ENCODE assay signal across 11 cellular contexts in genomic region chr22:46075764-46076531, GRCh38.
A peak's percentile ranks its signal among the peaks of the same experiment; 100 is the strongest.
DNase-seq lines count a peak whose midpoint lies in the region; ATAC-seq and TF ChIP-seq lines count a peak whose summit lies in the region.
"Had no signal": no experiment of that assay in that cellular context is flagged by ENCODE, and none has a peak within 500 bp of the region (broad histone marks: within the 10 kb centered on the region; RNA-seq: fewer than 3 reads in every experiment).

No MANE protein-coding gene starts in this region.

- no peak for TF ChIP-seq CTCF in GM23338 (conservative IDR thresholded peaks at IDR 0.05; ENCODE audit: low read depth in 2 of 2)
- no peak for TF ChIP-seq CTCF in body of pancreas (IDR thresholded peaks at IDR 0.05)
- TF ChIP-seq CTCF in right atrium auricular region (IDR thresholded peaks at IDR 0.05) = no peak

- H3K9me3 ChIP-seq in body of pancreas (no peaks in the 10 kb centered on the region), right atrium auricular region (no peaks in the 10 kb centered on the region)
- H3K9me3 ChIP-seq: neutrophil had no signal

- H3F3A ChIP-seq in GM23338 (replicated peaks; ENCODE audit: low read depth) = peaks cover 18% of the 10 kb centered on the region; the same call in 1 of the 2 replicates

- H3K27me3 ChIP-seq in GM23338 (ENCODE audit: insufficient read depth) (peaks cover 25% of the 10 kb centered on the region), body of pancreas (no peaks in the 10 kb centered on the region), right atrium auricular region (no peaks in the 10 kb centered on the region)
- H3K27me3 ChIP-seq: neutrophil had no signal

- peak overlapping the region; percentile 73; the same call in 1 of the 2 replicates for H3K4me2 ChIP-seq in GM23338

- H3K27ac ChIP-seq in GM23338 (ENCODE audit: low read depth) (0 out of 2 replicates have a peak overlapping the region, but pooled peaks have one; percentile 39), body of pancreas (peak overlapping the region; percentile 82 to 100 (median 98)), right atrium auricular region (peak overlapping the region; percentile 97 to 99), skin epidermis (peak overlapping the region in 20 of 21 experiments; percentile 72 to 100 (median 98))
- H3K27ac ChIP-seq: cardiac muscle cell, neutrophil had no signal

- no peak for ATAC-seq in GM23338
- ATAC-seq in body of pancreas = no peak
- no peak for ATAC-seq in HG03460 (IDR thresholded peaks at IDR 0.05; ENCODE audit: unreplicated experiment)
- ATAC-seq in activated T-cell treated with anti-CD3 and anti-CD28 coated beads, Interleukin-2, amount 50 U/mL, for 4 hours = no peak

- H3K27ac Mint-ChIP-seq in GM23338 = peak overlapping the region; percentile 15; the same call in 1 of the 2 replicates

- H3K9me2 ChIP-seq in GM23338 (ENCODE audit: insufficient read depth) = no peaks in the 10 kb centered on the region

- peaks cover 40% of the 10 kb centered on the region for H3K27me3 Mint-ChIP-seq in GM23338 (ENCODE audit: insufficient read depth, low read depth, poor library complexity)
- no peaks in the 10 kb centered on the region for H3K27me3 Mint-ChIP-seq in activated T-cell treated with anti-CD3 and anti-CD28 coated beads, Interleukin-2, amount 50 U/mL, for 4 hours (ENCODE audit: low read depth)

- peaks cover 67% of the 10 kb centered on the region for H3K79me2 ChIP-seq in GM23338 (replicated peaks; ENCODE audit: insufficient read depth)

- H4K20me1 ChIP-seq in GM23338 (replicated peaks; ENCODE audit: insufficient read depth) = no peaks in the 10 kb centered on the region

- TF ChIP-seq POLR2A in body of pancreas (IDR thresholded peaks at IDR 0.05) = no peak

- H3K4me1 ChIP-seq in GM23338 (ENCODE audit: insufficient read depth) (peaks cover 56% of the 10 kb centered on the region), body of pancreas (peaks cover 63% of the 10 kb centered on the region), right atrium auricular region (peaks cover 0 to 69% of the 10 kb centered on the region in 2 donors)

- H3K9me3 Mint-ChIP-seq in GM23338 = no peaks in the 10 kb centered on the region
- no peaks in the 10 kb centered on the region for H3K9me3 Mint-ChIP-seq in activated T-cell treated with anti-CD3 and anti-CD28 coated beads, Interleukin-2, amount 50 U/mL, for 4 hours

- H3K36me3 ChIP-seq in GM23338 (ENCODE audit: insufficient read depth) = no peaks in the 10 kb centered on the region; the same call in 1 of the 2 replicates
- H3K36me3 ChIP-seq in body of pancreas (replicated peaks in 1 of 2; ENCODE audit: insufficient read depth in 1 of 2, low read depth in 2 of 2) = no peaks in the 10 kb centered on the region
- H3K36me3 ChIP-seq in right atrium auricular region = no peaks in the 10 kb centered on the region
- H3K36me3 ChIP-seq: cardiac muscle cell had no signal

- peaks cover 54% of the 10 kb centered on the region for H3K4me1 Mint-ChIP-seq in GM23338
- H3K4me1 Mint-ChIP-seq in activated T-cell treated with anti-CD3 and anti-CD28 coated beads, Interleukin-2, amount 50 U/mL, for 4 hours (ENCODE audit: low read depth) = peaks cover 43% of the 10 kb centered on the region

- DNase-seq in GM23338 (ENCODE audit: low spot score) (no peak), body of pancreas (peak in 3 of 4 donors; percentile 28 to 42 (median 34)), right atrium auricular region (ENCODE audit: low spot score) (no peak), G401 (ENCODE audit: low spot score) (no peak), cerebellum (ENCODE audit: low spot score) (no peak)
- DNase-seq in activated T-cell treated with anti-CD3 and anti-CD28 coated beads, Interleukin-2, amount 50 U/mL, for 4 hours = no peak
- DNase-seq: NCI-H1092 had no signal

- H3K4me3 ChIP-seq in GM23338 (no peak overlapping the region), body of pancreas (no peak overlapping the region), right atrium auricular region (peak overlapping the region; percentile 69 to 86), skin epidermis (peak overlapping the region; percentile 57 to 94 (median 70))
- H3K4me3 ChIP-seq: cardiac muscle cell had no signal

- H3K4me3 Mint-ChIP-seq in GM23338 = no peak overlapping the region
- no peak overlapping the region for H3K4me3 Mint-ChIP-seq in activated T-cell treated with anti-CD3 and anti-CD28 coated beads, Interleukin-2, amount 50 U/mL, for 4 hours

- in situ Hi-C loops in G401 (cut with HindIII; ENCODE audit: low sequenced_read_pairs) = loop anchor here (5.0 kb wide), 1 partner anchor 54 kb away; no protein-coding TSS in a partner anchor

- intact Hi-C loops in body of pancreas (cut with DNase I) = no loop called here

- WGBS in body of pancreas, 2 donors = 11 to 22% methylated on average over 14 to 15 of the region's 15 CpGs

- 0 out of 2 replicates have a peak overlapping the region, but pooled peaks have one; percentile 14 for H2AFZ ChIP-seq in GM23338

- H3K36me3 Mint-ChIP-seq in GM23338 (ENCODE audit: low read depth) = peaks cover 2% of the 10 kb centered on the region; the same call in 1 of the 3 replicates
- H3K36me3 Mint-ChIP-seq in activated T-cell treated with anti-CD3 and anti-CD28 coated beads, Interleukin-2, amount 50 U/mL, for 4 hours (ENCODE audit: insufficient read depth) = no peaks in the 10 kb centered on the region

TF ChIP-seq in GM23338, 12 proteins besides CTCF, POLR2A, EP300 and RAD21:
- TF ChIP-seq ZNF331 (CRISPR knock-in tag; IDR thresholded peaks at IDR 0.05; ENCODE audit: low read depth) (no peak), STAT1 (IDR thresholded peaks at IDR 0.05; ENCODE audit: unreplicated experiment) (no peak)
TF ChIP-seq in GM23338: peak in this region for 0.

Comparison
In these comparisons a context has a peak if more than half of its experiments do, and no peak if none do; other contexts are left out.
1. DNase-seq: peak in body of pancreas (3 of 4); none in GM23338 (single experiment), right atrium auricular region (single experiment), G401 (single experiment), cerebellum (single experiment) and activated T-cell treated with anti-CD3 and anti-CD28 coated beads, Interleukin-2, amount 50 U/mL, for 4 hours (single experiment).
2. H3K27ac ChIP-seq: peak in every context shown above with its lines; median percentile 98 in body of pancreas; 98 in right atrium auricular region; 98 in skin epidermis; 39 in GM23338.
3. H3K4me3 ChIP-seq: peak in right atrium auricular region (2 of 2) and skin epidermis (7 of 7); none in GM23338 (single experiment) and body of pancreas (0 of 2).